8 cellular contexts compared by ENCODE assay signal in genomic region chr19:42252365-42253244, GRCh38. TPM values are rescaled to one million over a fixed set of nuclear protein-coding genes. Genes with fewer than 3 reads are reported as not detected.
DNase-seq lines count a peak whose midpoint lies in the region; ATAC-seq and TF ChIP-seq lines count a peak whose summit lies in the region.

No MANE protein-coding gene starts in this region.

- H3K27ac ChIP-seq in lower lobe of right lung (peak overlapping the region; percentile 98), temporal lobe (ENCODE audit: low read depth, low read length) (peak overlapping the region; percentile 98)

- intact Hi-C loops in lower lobe of right lung (cut with DNase I) = no loop called here

- H3K4me3 ChIP-seq in GM06990 (replicated peaks; ENCODE audit: low read depth, low read length) (peak overlapping the region; percentile 87), lower lobe of right lung (peak overlapping the region; percentile 97)

- peak; percentile 28 for DNase-seq in GM06990 (ENCODE audit: extremely low read depth, insufficient read length)
- DNase-seq in OCI-M1 (lab: John Stamatoyannopoulos, UW) = peak; percentile 55
- peak; percentile 37 for DNase-seq in dermis blood vessel endothelial cell
- no peak for DNase-seq in lower lobe of right lung
- no peak for DNase-seq in NCI-H1694 (lab: John Stamatoyannopoulos, UW)
- no peak for DNase-seq in left lobe of liver (ENCODE audit: low spot score)

- no peaks in the 10 kb centered on the region for H3K9me3 ChIP-seq in lower lobe of right lung

- H3K36me3 ChIP-seq in GM06990 (ENCODE audit: control insufficient read depth, insufficient read depth, low read length) = peaks cover 2% of the 10 kb centered on the region
- peaks cover 22% of the 10 kb centered on the region for H3K36me3 ChIP-seq in lower lobe of right lung

- TF ChIP-seq CTCF in GM06990 (IDR thresholded peaks at IDR 0.05; ENCODE audit: insufficient read depth, low read length, poor library complexity, severe bottlenecking) = no peak
- no peak for TF ChIP-seq CTCF in lower lobe of right lung (IDR thresholded peaks at IDR 0.05)

- peaks cover 54% of the 10 kb centered on the region for H3K4me1 ChIP-seq in lower lobe of right lung

- H3K27me3 ChIP-seq in GM06990 (replicated peaks; ENCODE audit: control insufficient read depth, insufficient read depth, low read length) (no peaks in the 10 kb centered on the region), lower lobe of right lung (ENCODE audit: low read depth) (no peaks in the 10 kb centered on the region)

- ATAC-seq in lower lobe of right lung = peak in 1 of 2 donors; percentile 24
- no peak for ATAC-seq in left lobe of liver
- ATAC-seq in HG03521 (IDR thresholded peaks at IDR 0.05; ENCODE audit: unreplicated experiment) = no peak

RNA-seq across cellular contexts. Expression of gene ERF, which starts 2.3 kb away (rescaled TPM):
- total RNA-seq in dermis blood vessel endothelial cell = 32.7 and 42.4 TPM in 2 replicates
- 35.8 TPM for total RNA-seq in lower lobe of right lung
- total RNA-seq in temporal lobe = 5.7 TPM
- total RNA-seq in left lobe of liver = 35.9 TPM

RNA-seq across cellular contexts. Expression of gene GSK3A, which starts 10.2 kb away (rescaled TPM):
- total RNA-seq in dermis blood vessel endothelial cell (16.7 and 28.0 TPM in 2 replicates), lower lobe of right lung (39.8 TPM), temporal lobe (57.0 TPM), left lobe of liver (15.1 TPM)

RNA-seq across cellular contexts. Expression of gene CIC, which starts 16.4 kb away (rescaled TPM):
- 20.6 and 39.7 TPM in 2 replicates for total RNA-seq in dermis blood vessel endothelial cell
- 67.9 TPM for total RNA-seq in lower lobe of right lung
- total RNA-seq in temporal lobe = 29.7 TPM
- total RNA-seq in left lobe of liver = 25.2 TPM

RNA-seq across cellular contexts. Expression of gene ZNF526, which starts 32.5 kb away (rescaled TPM):
- total RNA-seq in dermis blood vessel endothelial cell (8.7 and 9.3 TPM in 2 replicates), lower lobe of right lung (11.7 TPM), temporal lobe (3.7 TPM), left lobe of liver (5.3 TPM)

RNA-seq across cellular contexts. Expression of gene DEDD2, which starts 35.1 kb away (rescaled TPM):
- total RNA-seq in dermis blood vessel endothelial cell (27.3 and 29.4 TPM in 2 replicates), lower lobe of right lung (35.6 TPM), temporal lobe (15.0 TPM), left lobe of liver (15.0 TPM)

Comparison
In these comparisons a context has a peak if more than half of its experiments do, and no peak if none do; other contexts are left out.
1. DNase-seq: peak in GM06990 (single experiment), OCI-M1 (single experiment) and dermis blood vessel endothelial cell (single experiment); none in lower lobe of right lung (single experiment), NCI-H1694 (single experiment) and left lobe of liver (single experiment).